10 cellular contexts compared by ENCODE assay signal in the genomic region with DNA sequence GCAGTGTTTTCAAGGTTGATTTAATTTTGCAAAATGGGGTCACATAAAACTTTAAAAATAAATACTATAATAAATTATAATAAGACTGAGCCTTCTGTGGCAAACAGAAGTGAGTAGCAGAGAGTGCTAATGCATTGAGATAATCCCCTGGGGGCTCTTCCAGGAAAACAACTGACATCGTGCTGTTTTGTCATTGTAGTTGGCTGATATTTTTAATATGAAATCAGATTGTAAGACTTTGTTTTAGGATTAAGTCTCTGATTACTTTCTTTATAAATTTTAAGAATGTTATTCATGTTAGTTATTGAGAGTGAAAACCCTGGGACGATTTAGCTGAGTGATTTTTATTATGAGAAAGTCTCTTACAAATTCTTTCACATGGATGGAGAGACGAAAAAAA.
DNase-seq lines count a peak whose midpoint lies in the region; ATAC-seq and TF ChIP-seq lines count a peak whose summit lies in the region.
"Had no signal": no experiment of that assay in that cellular context is flagged by ENCODE, and none has a peak within 500 bp of the region (broad histone marks: within the 10 kb centered on the region; RNA-seq: fewer than 3 reads in every experiment).

No MANE protein-coding gene starts in this region.

- 52% methylated on average over 3 of the region's 3 CpGs for WGBS in body of pancreas, 2 donors
- 43% methylated on average over 2 of the region's 3 CpGs; no CpG with 5 or more reads in 1 of the 2 experiments for WGBS in mesodermal cell (ENCODE audit: insufficient coverage in 2 of 2), 2 experiments

- no peak for ATAC-seq in body of pancreas

- H3K9me3 ChIP-seq in body of pancreas (no peaks in the 10 kb centered on the region), mesodermal cell (ENCODE audit: control insufficient read depth, low read length) (no peaks in the 10 kb centered on the region)

- H3K4me3 ChIP-seq in body of pancreas (no peak overlapping the region), mesodermal cell (ENCODE audit: extremely low read depth, insufficient read depth, low read length, poor library complexity, severe bottlenecking) (no peak overlapping the region)

- H3K4me1 ChIP-seq in body of pancreas (peaks cover 77% of the 10 kb centered on the region), mesodermal cell (ENCODE audit: control insufficient read depth, insufficient read depth, low read length, poor library complexity, severe bottlenecking) (peaks cover 59% of the 10 kb centered on the region)

- H3K27ac ChIP-seq in body of pancreas: peak overlapping the region in 3 of 4 donors; percentile 27 to 72 (median 42)
- H3K27ac ChIP-seq in mesodermal cell (ENCODE audit: low read depth, low read length, severe bottlenecking): peak overlapping the region; percentile 89
- H3K27ac ChIP-seq in substantia nigra (ENCODE audit: low read depth, low read length, poor library complexity, severe bottlenecking): peak overlapping the region; percentile 52
- H3K27ac ChIP-seq: 22Rv1 had no signal

- intact Hi-C loops in body of pancreas (cut with DNase I): loop anchor here (10.0 kb wide), 1 partner anchor 47 kb away; no protein-coding TSS in a partner anchor

- H3K36me3 ChIP-seq in body of pancreas (replicated peaks in 1 of 2; ENCODE audit: insufficient read depth in 1 of 2, low read depth in 2 of 2): no peaks in the 10 kb centered on the region
- no peaks in the 10 kb centered on the region for H3K36me3 ChIP-seq in mesodermal cell (ENCODE audit: control insufficient read depth, insufficient read depth, low read length)

- DNase-seq in DMS 273 (lab: John Stamatoyannopoulos, UW; ENCODE audit: unreplicated experiment) (peak; percentile 8), DMS 273 treated with DMSO at 0.1 percent for 48 hours (lab: John Stamatoyannopoulos, UW) (no peak), body of pancreas (no peak), substantia nigra (lab: John Stamatoyannopoulos, UW) (no peak), GM03348 (ENCODE audit: low spot score) (no peak), HT-29 (ENCODE audit: low spot score) (no peak), T-helper 2 cell (no peak)
- DNase-seq: activated CD8-positive, alpha-beta memory T cell treated with anti-CD3 and anti-CD28 coated beads, Interleukin-2, amount 50 U/mL, for 4 hours had no signal

- TF ChIP-seq CTCF in body of pancreas (IDR thresholded peaks at IDR 0.05): no peak

- no peaks in the 10 kb centered on the region for H3K27me3 ChIP-seq in body of pancreas

- no peak for TF ChIP-seq POLR2A in body of pancreas (IDR thresholded peaks at IDR 0.05)
